Comparison of ENCODE assay signal across 1 cellular context in the genomic region with DNA sequence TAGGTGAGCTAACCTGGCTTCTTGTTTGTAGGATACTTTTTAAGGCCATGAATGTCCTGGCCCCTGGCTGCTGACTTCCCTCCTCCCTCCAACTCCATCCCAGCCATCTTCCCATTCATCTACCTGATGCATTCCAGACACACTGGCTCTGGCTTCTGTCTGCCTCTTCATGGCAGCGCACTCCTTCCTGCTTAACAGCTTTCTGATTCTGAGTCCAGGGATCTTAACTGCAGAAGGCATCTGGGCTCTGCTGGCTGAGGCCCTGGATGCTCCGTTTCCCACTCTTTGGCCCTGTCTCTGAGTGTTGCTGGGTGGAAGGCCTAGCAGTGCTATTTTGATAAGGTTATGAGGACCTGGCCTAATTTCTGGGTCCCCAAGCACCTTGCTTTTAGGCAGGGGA.
TF ChIP-seq lines count a peak whose summit lies in the region.

No MANE protein-coding gene starts in this region.

TF ChIP-seq in IMR-90, 13 proteins besides CTCF, POLR2A, EP300 and RAD21:
- TF ChIP-seq MAFK (IDR thresholded peaks at IDR 0.05; ENCODE audit: low read depth, low read length) (no peak), FOS (IDR thresholded peaks at IDR 0.05; ENCODE audit: low read depth, low read length) (no peak), SMC3 (IDR thresholded peaks at IDR 0.05; ENCODE audit: low read depth, low read length) (no peak), BHLHE40 (IDR thresholded peaks at IDR 0.05; ENCODE audit: low read depth, low read length) (no peak), NFE2L2 (IDR thresholded peaks at IDR 0.05; ENCODE audit: low read depth, low read length) (no peak), CEBPB (IDR thresholded peaks at IDR 0.05; ENCODE audit: low read depth, low read length) (no peak)
- TF ChIP-seq, protein P1, sequence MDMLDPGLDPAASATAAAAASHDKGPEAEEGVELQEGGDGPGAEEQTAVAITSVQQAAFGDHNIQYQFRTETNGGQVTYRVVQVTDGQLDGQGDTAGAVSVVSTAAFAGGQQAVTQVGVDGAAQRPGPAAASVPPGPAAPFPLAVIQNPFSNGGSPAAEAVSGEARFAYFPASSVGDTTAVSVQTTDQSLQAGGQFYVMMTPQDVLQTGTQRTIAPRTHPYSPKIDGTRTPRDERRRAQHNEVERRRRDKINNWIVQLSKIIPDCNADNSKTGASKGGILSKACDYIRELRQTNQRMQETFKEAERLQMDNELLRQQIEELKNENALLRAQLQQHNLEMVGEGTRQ (IDR thresholded peaks at IDR 0.05; ENCODE audit: low read depth, low read length): no peak
- TF ChIP-seq, protein P2, sequence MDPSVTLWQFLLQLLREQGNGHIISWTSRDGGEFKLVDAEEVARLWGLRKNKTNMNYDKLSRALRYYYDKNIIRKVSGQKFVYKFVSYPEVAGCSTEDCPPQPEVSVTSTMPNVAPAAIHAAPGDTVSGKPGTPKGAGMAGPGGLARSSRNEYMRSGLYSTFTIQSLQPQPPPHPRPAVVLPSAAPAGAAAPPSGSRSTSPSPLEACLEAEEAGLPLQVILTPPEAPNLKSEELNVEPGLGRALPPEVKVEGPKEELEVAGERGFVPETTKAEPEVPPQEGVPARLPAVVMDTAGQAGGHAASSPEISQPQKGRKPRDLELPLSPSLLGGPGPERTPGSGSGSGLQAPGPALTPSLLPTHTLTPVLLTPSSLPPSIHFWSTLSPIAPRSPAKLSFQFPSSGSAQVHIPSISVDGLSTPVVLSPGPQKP (IDR thresholded peaks at IDR 0.05; ENCODE audit: borderline replicate concordance, low read depth, low read length): no peak
